12 cellular contexts compared by ENCODE assay signal in genomic region chr2:188668017-188668663, GRCh38.
A peak's percentile ranks its signal among the peaks of the same experiment; 100 is the strongest.
DNase-seq lines count a peak whose midpoint lies in the region; ATAC-seq and TF ChIP-seq lines count a peak whose summit lies in the region.
"Had no signal": no experiment of that assay in that cellular context is flagged by ENCODE, and none has a peak within 500 bp of the region (broad histone marks: within the 10 kb centered on the region; RNA-seq: fewer than 3 reads in every experiment).

No MANE protein-coding gene starts in this region.

- H3K27ac Mint-ChIP-seq in HFFc6, result no peak overlapping the region
- H3K27ac Mint-ChIP-seq: activated T-helper 1 cell treated with anti-CD3 and anti-CD28 coated beads, Interleukin-12 subunit alpha, Interleukin-12 subunit beta, Interleukin-2, Interleukin-4 antibody, amounts not matched to agents 30 ng/mL and 10 ng/mL and 1 ng/mL, durations not matched to agents 14 hours and 24 hours and 36 hours had no signal

- H3K9me3 ChIP-seq in hepatocyte (ENCODE audit: low read depth) (no peaks in the 10 kb centered on the region), upper lobe of left lung (no peaks in the 10 kb centered on the region), gastrocnemius medialis (no peaks in the 10 kb centered on the region)

- DNase-seq in HFFc6, result peak; percentile 31
- peak; percentile 93 for DNase-seq in amniotic epithelial cell (ENCODE audit: low read depth)
- peak; percentile 64 for DNase-seq in hepatocyte (ENCODE audit: low spot score)
- DNase-seq in upper lobe of left lung, result peak in 1 of 2 donors; percentile 43
- no peak for DNase-seq in gastrocnemius medialis
- DNase-seq in AML-193 (lab: John Stamatoyannopoulos, UW), result no peak
- no peak for DNase-seq in activated naive CD4-positive, alpha-beta T cell treated with anti-CD3 and anti-CD28 coated beads, Interleukin-2, amount 50 U/mL, for 16 hours
- DNase-seq: cerebellar nuclear complex, DMS79, NCI-H524 had no signal

- peaks cover 8% of the 10 kb centered on the region for H3K4me1 ChIP-seq in hepatocyte (ENCODE audit: insufficient read depth)
- H3K4me1 ChIP-seq in upper lobe of left lung, result peaks cover 0 to 4% (median 0%) of the 10 kb centered on the region in 4 donors
- no peaks in the 10 kb centered on the region for H3K4me1 ChIP-seq in gastrocnemius medialis

- H3K4me3 Mint-ChIP-seq in HFFc6, result peak overlapping the region; percentile 14; the same call in 1 of the 2 replicates
- H3K4me3 Mint-ChIP-seq: activated T-helper 1 cell treated with anti-CD3 and anti-CD28 coated beads, Interleukin-12 subunit alpha, Interleukin-12 subunit beta, Interleukin-2, Interleukin-4 antibody, amounts not matched to agents 30 ng/mL and 10 ng/mL and 1 ng/mL, durations not matched to agents 14 hours and 24 hours and 36 hours had no signal

- TF ChIP-seq CTCF in HFFc6 (IDR thresholded peaks at IDR 0.05) (no peak), hepatocyte (IDR thresholded peaks at IDR 0.05; ENCODE audit: poor library complexity) (no peak), upper lobe of left lung (IDR thresholded peaks at IDR 0.05) (no peak), gastrocnemius medialis (IDR thresholded peaks at IDR 0.05 in 4 of 5, conservative IDR thresholded peaks at IDR 0.05 in 1 of 5) (no peak)

- TF ChIP-seq EP300 in upper lobe of left lung (IDR thresholded peaks at IDR 0.05), result no peak

- peak overlapping the region; percentile 23 for H3K27ac ChIP-seq in hepatocyte
- no peak overlapping the region for H3K27ac ChIP-seq in upper lobe of left lung
- no peak overlapping the region for H3K27ac ChIP-seq in gastrocnemius medialis

- no peaks in the 10 kb centered on the region for H4K20me1 ChIP-seq in hepatocyte (ENCODE audit: insufficient read depth, poor library complexity, severe bottlenecking)

- in situ Hi-C loops in gastrocnemius medialis (cut with MboI; ENCODE audit: low sequenced_read_pairs in 4 of 4), result no loop called here

- ATAC-seq in upper lobe of left lung (ENCODE audit: low FRiP score in 2 of 2), result peak; percentile 46 to 50
- ATAC-seq in gastrocnemius medialis, result no peak
- ATAC-seq: left lobe of liver had no signal

- no peaks in the 10 kb centered on the region for H3K9me3 Mint-ChIP-seq in HFFc6
- H3K9me3 Mint-ChIP-seq: activated T-helper 1 cell treated with anti-CD3 and anti-CD28 coated beads, Interleukin-12 subunit alpha, Interleukin-12 subunit beta, Interleukin-2, Interleukin-4 antibody, amounts not matched to agents 30 ng/mL and 10 ng/mL and 1 ng/mL, durations not matched to agents 14 hours and 24 hours and 36 hours had no signal

- H3K4me2 ChIP-seq in hepatocyte, result no peak overlapping the region

- no peak overlapping the region for H2AFZ ChIP-seq in hepatocyte

- no peaks in the 10 kb centered on the region for H3K36me3 ChIP-seq in hepatocyte (replicated peaks; ENCODE audit: insufficient read depth, low read depth)
- H3K36me3 ChIP-seq in upper lobe of left lung, result no peaks in the 10 kb centered on the region
- no peaks in the 10 kb centered on the region for H3K36me3 ChIP-seq in gastrocnemius medialis

- no peaks in the 10 kb centered on the region for H3K36me3 Mint-ChIP-seq in HFFc6 (ENCODE audit: low read depth)

- TF ChIP-seq POLR2A in upper lobe of left lung (IDR thresholded peaks at IDR 0.05) (no peak), gastrocnemius medialis (IDR thresholded peaks at IDR 0.05) (no peak)

- 57% methylated on average over 3 of the region's 3 CpGs for WGBS in hepatocyte (ENCODE audit: low lambda C conversion rate, missing lambda C conversion rate)
- 48 to 60% methylated on average over 3 of the region's 3 CpGs for WGBS in upper lobe of left lung, 2 donors

- no peaks in the 10 kb centered on the region for H3K9me2 ChIP-seq in hepatocyte (replicated peaks; ENCODE audit: insufficient read depth)

- intact Hi-C loops in gastrocnemius medialis (cut with DNase I; ENCODE audit: low total_unique reads), result no loop called here

- peaks cover 33% of the 10 kb centered on the region for H3K4me1 Mint-ChIP-seq in HFFc6 (ENCODE audit: low read depth)

- H3K79me2 ChIP-seq in hepatocyte, result no peaks in the 10 kb centered on the region

- no peaks in the 10 kb centered on the region for H3K27me3 Mint-ChIP-seq in HFFc6 (ENCODE audit: insufficient read depth)

- no peak overlapping the region for H3K4me3 ChIP-seq in hepatocyte
- H3K4me3 ChIP-seq in upper lobe of left lung, result no peak overlapping the region
- H3K4me3 ChIP-seq in gastrocnemius medialis, result no peak overlapping the region

- H3K27me3 ChIP-seq in hepatocyte (no peaks in the 10 kb centered on the region), upper lobe of left lung (no peaks in the 10 kb centered on the region), gastrocnemius medialis (no peaks in the 10 kb centered on the region)

Comparison
In these comparisons a context has a peak if more than half of its experiments do, and no peak if none do; other contexts are left out.
1. DNase-seq: peak in HFFc6 (single experiment), amniotic epithelial cell (single experiment) and hepatocyte (single experiment); none in gastrocnemius medialis (0 of 2), AML-193 (0 of 2) and activated naive CD4-positive, alpha-beta T cell treated with anti-CD3 and anti-CD28 coated beads, Interleukin-2, amount 50 U/mL, for 16 hours (single experiment).
2. ATAC-seq: peak in upper lobe of left lung (2 of 2); none in gastrocnemius medialis (0 of 2).